ENCODE assay signal across 1 cellular context in the genomic region with DNA sequence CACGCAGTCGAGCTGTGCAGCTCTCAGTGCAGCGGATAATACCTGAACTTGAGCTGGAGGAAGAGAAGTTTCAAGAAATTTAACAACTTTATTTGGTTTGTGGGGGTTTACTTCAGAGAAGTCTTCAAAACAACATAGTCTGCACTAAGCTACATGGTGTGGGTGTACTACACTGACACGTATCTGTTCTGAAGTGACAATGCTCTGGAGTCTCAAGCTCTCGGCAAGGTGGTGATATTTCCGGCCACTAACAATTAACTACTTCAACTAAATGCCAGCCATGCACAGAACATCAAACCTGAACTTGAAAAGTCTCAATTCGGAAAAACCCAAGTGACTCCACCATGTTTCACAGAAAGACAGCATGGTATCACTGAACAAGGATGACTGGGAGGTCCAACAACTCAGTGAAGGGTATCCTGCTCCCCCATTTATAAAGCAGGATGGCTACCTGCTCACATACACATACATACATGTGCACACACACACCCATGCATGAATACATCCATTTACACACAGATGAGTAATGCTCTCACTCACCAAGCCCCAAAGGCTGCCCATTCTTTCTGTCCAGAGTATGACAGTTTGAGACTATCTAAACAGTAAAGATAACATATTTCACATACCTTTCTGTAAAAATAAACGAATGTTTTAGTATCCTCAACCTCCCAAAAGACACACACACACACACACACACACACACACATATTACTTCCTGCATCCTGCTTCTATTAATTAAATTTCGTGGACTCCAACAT.
TF ChIP-seq lines count a peak whose summit lies in the region.

No MANE protein-coding gene starts in this region.

TF ChIP-seq in GM12878, 131 proteins besides CTCF, POLR2A, EP300 and RAD21:
- TF ChIP-seq, protein P1, sequence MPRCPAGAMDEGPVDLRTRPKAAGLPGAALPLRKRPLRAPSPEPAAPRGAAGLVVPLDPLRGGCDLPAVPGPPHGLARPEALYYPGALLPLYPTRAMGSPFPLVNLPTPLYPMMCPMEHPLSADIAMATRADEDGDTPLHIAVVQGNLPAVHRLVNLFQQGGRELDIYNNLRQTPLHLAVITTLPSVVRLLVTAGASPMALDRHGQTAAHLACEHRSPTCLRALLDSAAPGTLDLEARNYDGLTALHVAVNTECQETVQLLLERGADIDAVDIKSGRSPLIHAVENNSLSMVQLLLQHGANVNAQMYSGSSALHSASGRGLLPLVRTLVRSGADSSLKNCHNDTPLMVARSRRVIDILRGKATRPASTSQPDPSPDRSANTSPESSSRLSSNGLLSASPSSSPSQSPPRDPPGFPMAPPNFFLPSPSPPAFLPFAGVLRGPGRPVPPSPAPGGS (IDR thresholded peaks at IDR 0.05; ENCODE audit: borderline replicate concordance, insufficient read depth, low read depth, low read length, poor library complexity, severe bottlenecking) = peak; percentile 14
- no peak for TF ChIP-seq ZNF384 (IDR thresholded peaks at IDR 0.05; ENCODE audit: borderline replicate concordance, low read depth, low read length)
